ENCODE assay signal across 17 cellular contexts in genomic region chr5:157710887-157711286, GRCh38. TPM values are rescaled to one million over a fixed set of nuclear protein-coding genes. Genes with fewer than 3 reads are reported as not detected.
A peak's percentile ranks its signal among the peaks of the same experiment; 100 is the strongest.
DNase-seq lines count a peak whose midpoint lies in the region; ATAC-seq and TF ChIP-seq lines count a peak whose summit lies in the region.
"Had no signal": no experiment of that assay in that cellular context is flagged by ENCODE, and none has a peak within 500 bp of the region (broad histone marks: within the 10 kb centered on the region; RNA-seq: fewer than 3 reads in every experiment).

No MANE protein-coding gene starts in this region.

- CTCF ChIA-PET in CD4-positive, alpha-beta T cell (lab: Charles Lee) = no interaction called here

- H3K27me3 ChIP-seq in testis = no peaks in the 10 kb centered on the region
- H3K27me3 ChIP-seq in CD4-positive, alpha-beta T cell (ENCODE audit: control insufficient read depth, insufficient read depth, low read length) = no peaks in the 10 kb centered on the region

- no peak for ATAC-seq in CD4-positive, alpha-beta T cell (ENCODE audit: poor library complexity)

- H3K4me3 ChIP-seq in astrocyte of the spinal cord (ENCODE audit: low read depth, low read length) (no peak overlapping the region), testis (no peak overlapping the region)

- no peak overlapping the region for H3K27ac ChIP-seq in testis
- no peak overlapping the region for H3K27ac ChIP-seq in CD4-positive, alpha-beta T cell (ENCODE audit: low read depth, low read length)
- H3K27ac ChIP-seq: neutrophil had no signal

- WGBS in testis, 2 donors = 61 to 77% methylated on average over 2 of the region's 2 CpGs

- H3K36me3 ChIP-seq in testis (ENCODE audit: low read depth, missing control alignments) = no peaks in the 10 kb centered on the region
- H3K36me3 ChIP-seq: neutrophil had no signal

- H3K27me3 Mint-ChIP-seq in CD4-positive, alpha-beta T cell = peaks cover 6% of the 10 kb centered on the region
- H3K27me3 Mint-ChIP-seq: IgD-negative memory B cell had no signal

- H3K36me3 Mint-ChIP-seq in CD4-positive, alpha-beta T cell (ENCODE audit: low read depth) = no peaks in the 10 kb centered on the region

- no peak overlapping the region for H3K4me3 Mint-ChIP-seq in CD4-positive, alpha-beta T cell
- H3K4me3 Mint-ChIP-seq: IgD-negative memory B cell had no signal

- TF ChIP-seq CTCF in astrocyte of the spinal cord (IDR thresholded peaks at IDR 0.05; ENCODE audit: low read depth, low read length) (no peak), testis (IDR thresholded peaks at IDR 0.05) (no peak)
- no peak for TF ChIP-seq CTCF in CD4-positive, alpha-beta T cell (IDR thresholded peaks at IDR 0.05)

- TF ChIP-seq POLR2A in testis (IDR thresholded peaks at IDR 0.05) = no peak

- in situ Hi-C loops in astrocyte of the spinal cord (cut with HindIII; ENCODE audit: low sequenced_read_pairs) = no loop called here

- H3K27ac Mint-ChIP-seq in CD4-positive, alpha-beta T cell = no peak overlapping the region
- H3K27ac Mint-ChIP-seq: IgD-negative memory B cell had no signal

- H3K9me3 ChIP-seq in testis = no peaks in the 10 kb centered on the region
- H3K9me3 ChIP-seq in CD4-positive, alpha-beta T cell (ENCODE audit: control insufficient read depth, low read length) = no peaks in the 10 kb centered on the region
- H3K9me3 ChIP-seq: Caco-2, neutrophil had no signal

- POLR2A ChIA-PET in CD4-positive, alpha-beta T cell (lab: Charles Lee) = no interaction called here

- no peaks in the 10 kb centered on the region for H3K4me1 Mint-ChIP-seq in CD4-positive, alpha-beta T cell (ENCODE audit: low read depth)

- intact Hi-C loops in testis (cut with DNase I; ENCODE audit: low total_unique reads) = no loop called here
- intact Hi-C loops in CD4-positive, alpha-beta T cell (cut with DNase I, micrococcal nuclease) = no loop called here

- H3K9me3 Mint-ChIP-seq in CD4-positive, alpha-beta T cell = no peaks in the 10 kb centered on the region
- H3K9me3 Mint-ChIP-seq: IgD-negative memory B cell had no signal

- peak; percentile 60 for DNase-seq in AG20443 (ENCODE audit: low spot score)
- DNase-seq in HS-27A (ENCODE audit: low read depth) = peak; percentile 24
- DNase-seq in astrocyte of the spinal cord (ENCODE audit: low read depth, low spot score) = peak; percentile 68
- DNase-seq in kidney tubule cell (ENCODE audit: low spot score) = peak; percentile 75
- no peak for DNase-seq in testis
- no peak for DNase-seq in SIG-M5 treated with dmso at 0.1 percent for 504 hours (lab: John Stamatoyannopoulos, UW; ENCODE audit: unreplicated experiment)
- no peak for DNase-seq in CD4-positive, alpha-beta T cell
- no peak for DNase-seq in occipital lobe (lab: John Stamatoyannopoulos, UW)
- DNase-seq: activated CD4-positive, alpha-beta T cell treated with anti-CD3 and anti-CD28 coated beads, Interleukin-2, amount 50 U/mL, for 4 hours; Caco-2; dermis blood vessel endothelial cell; glutamatergic neuron; NCI-H1694 treated with DMSO at 0.1 percent for 48 hours had no signal

- H3K4me1 ChIP-seq in testis = no peaks in the 10 kb centered on the region
- H3K4me1 ChIP-seq: Caco-2 had no signal

RNA-seq across cellular contexts. Expression of gene THG1L, which starts 20.3 kb away (rescaled TPM):
- total RNA-seq in testis = 10 to 100 TPM; 11.9 to 18.1 TPM
- 14.0 TPM for polyA plus RNA-seq in testis (ENCODE audit: insufficient read depth, low read depth, low replicate concordance)
- 1 to 10 TPM; 4.1 to 4.6 TPM for total RNA-seq in CD4-positive, alpha-beta T cell
- total RNA-seq in occipital lobe = 17.8 TPM

RNA-seq across cellular contexts. Expression of gene LSM11, which starts 32.6 kb away (rescaled TPM):
- total RNA-seq in testis (1 to 10 TPM; 9.5 to 9.8 TPM), occipital lobe (90.5 TPM)
- 7.7 TPM for polyA plus RNA-seq in testis (ENCODE audit: insufficient read depth, low read depth, low replicate concordance)
- total RNA-seq in CD4-positive, alpha-beta T cell = under 1 TPM; 0.49 to 0.70 TPM

RNA-seq across cellular contexts. Expression of gene C5orf52, which starts 39.6 kb away (rescaled TPM):
- 10 to 100 TPM; 13.9 to 62.0 TPM for total RNA-seq in testis
- 35.0 TPM for polyA plus RNA-seq in testis (ENCODE audit: insufficient read depth, low read depth, low replicate concordance)
- not detected for total RNA-seq in CD4-positive, alpha-beta T cell
- total RNA-seq in occipital lobe = not detected
- total RNA-seq: Caco-2; dermis blood vessel endothelial cell; liver; T-helper 1 cell treated with Interleukin-12 subunit alpha and Interleukin-12 subunit beta and Interleukin-4 antibody, amounts not matched to agents 30 ng/mL and 1 ng/mL, for 36 hours had no signal
- polyA plus RNA-seq: IgD-negative memory B cell, liver had no signal

RNA-seq across cellular contexts. Expression of gene SOX30, which starts 58.6 kb away (rescaled TPM):
- total RNA-seq in testis = 10 to 100 TPM; 47.7 to 83.9 TPM
- polyA plus RNA-seq in testis (ENCODE audit: insufficient read depth, low read depth, low replicate concordance) = 197 TPM
- total RNA-seq in CD4-positive, alpha-beta T cell = not detected
- not detected for total RNA-seq in occipital lobe

Comparison
In these comparisons a context has a peak if more than half of its experiments do, and no peak if none do; other contexts are left out.
1. DNase-seq: peak in AG20443 (single experiment), HS-27A (single experiment), astrocyte of the spinal cord (single experiment) and kidney tubule cell (single experiment); none in testis (single experiment), SIG-M5 treated with dmso at 0.1 percent for 504 hours (single experiment), CD4-positive, alpha-beta T cell (0 of 10) and occipital lobe (single experiment).
2. RNA of gene LSM11, which starts 32.6 kb away (total RNA-seq): 90.5 TPM in occipital lobe (single experiment) and 9.5 to 9.8 TPM in testis; 0.49 to 0.70 TPM in CD4-positive, alpha-beta T cell; every median in the first group is over 4 times any median in the second.
3. RNA of gene C5orf52, which starts 39.6 kb away (total RNA-seq): 13.9 to 62.0 TPM in testis; not detected in CD4-positive, alpha-beta T cell and not detected in occipital lobe (single experiment); every median in the first group is over 10 times any median in the second.